In the genomic region with DNA sequence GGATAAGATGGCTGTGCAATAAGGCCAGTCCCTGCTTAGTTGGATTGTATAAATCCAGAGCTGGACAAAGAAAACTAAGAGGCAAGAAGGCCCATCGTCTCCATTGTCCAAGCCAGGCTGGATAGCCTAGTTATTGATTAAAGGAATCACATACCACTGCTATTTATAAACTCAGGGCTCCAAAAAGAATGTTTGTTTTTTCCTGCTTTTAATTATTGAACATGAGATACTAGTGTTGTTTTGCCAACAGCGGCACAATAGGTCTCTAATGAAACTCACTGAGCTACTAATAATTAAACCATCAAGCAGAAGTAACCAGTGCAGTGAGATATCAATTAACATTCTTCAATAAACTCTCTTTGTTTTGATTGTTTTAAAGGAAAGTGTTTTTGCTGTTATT, we compare ENCODE assay signal across 21 cellular contexts.
"Had no signal": no experiment of that assay in that cellular context is flagged by ENCODE, and none has a peak within 500 bp of the region (broad histone marks: within the 10 kb centered on the region; RNA-seq: fewer than 3 reads in every experiment).

No MANE protein-coding gene starts in this region.

- H3K4me1 ChIP-seq: SJSA1 had no signal

- H3K36me3 ChIP-seq: MG63, SJSA1 had no signal

- DNase-seq: IMR-90, Karpas-422, KG1, MG63, NCI-H1092, NCI-H1105 treated with DMSO at 0.1 percent for 48 hours, NCI-H1417 treated with DMSO at 0.1 percent for 48 hours, NCI-H146, NCI-H1694 treated with DMSO at 0.1 percent for 48 hours, NCI-H1930, NCI-H2081, NCI-H2107, NCI-H2227 treated with DMSO at 0.1 percent for 48 hours, NCI-H524, NCI-H526 treated with DMSO at 0.1 percent for 48 hours, NCI-H748 treated with DMSO at 0.1 percent for 48 hours, Right ventricle myocardium superior, RPMI8226, SIG-M5 had no signal

- H3K27me3 ChIP-seq: MG63, SJSA1 had no signal

- H3K9me3 ChIP-seq: MG63, SJSA1 had no signal

- H3K27ac ChIP-seq: SJSA1 had no signal

- H3K4me3 ChIP-seq: MG63, SJSA1 had no signal

- ATAC-seq: HepG2 had no signal
